2 cellular contexts compared by ENCODE assay signal in genomic region chr5:75049581-75050274, GRCh38.
TF ChIP-seq lines count a peak whose summit lies in the region.

No MANE protein-coding gene starts in this region.

TF ChIP-seq in WTC11, 78 proteins besides CTCF, POLR2A, EP300 and RAD21 (continued from another document):
- TF ChIP-seq, protein P1, sequence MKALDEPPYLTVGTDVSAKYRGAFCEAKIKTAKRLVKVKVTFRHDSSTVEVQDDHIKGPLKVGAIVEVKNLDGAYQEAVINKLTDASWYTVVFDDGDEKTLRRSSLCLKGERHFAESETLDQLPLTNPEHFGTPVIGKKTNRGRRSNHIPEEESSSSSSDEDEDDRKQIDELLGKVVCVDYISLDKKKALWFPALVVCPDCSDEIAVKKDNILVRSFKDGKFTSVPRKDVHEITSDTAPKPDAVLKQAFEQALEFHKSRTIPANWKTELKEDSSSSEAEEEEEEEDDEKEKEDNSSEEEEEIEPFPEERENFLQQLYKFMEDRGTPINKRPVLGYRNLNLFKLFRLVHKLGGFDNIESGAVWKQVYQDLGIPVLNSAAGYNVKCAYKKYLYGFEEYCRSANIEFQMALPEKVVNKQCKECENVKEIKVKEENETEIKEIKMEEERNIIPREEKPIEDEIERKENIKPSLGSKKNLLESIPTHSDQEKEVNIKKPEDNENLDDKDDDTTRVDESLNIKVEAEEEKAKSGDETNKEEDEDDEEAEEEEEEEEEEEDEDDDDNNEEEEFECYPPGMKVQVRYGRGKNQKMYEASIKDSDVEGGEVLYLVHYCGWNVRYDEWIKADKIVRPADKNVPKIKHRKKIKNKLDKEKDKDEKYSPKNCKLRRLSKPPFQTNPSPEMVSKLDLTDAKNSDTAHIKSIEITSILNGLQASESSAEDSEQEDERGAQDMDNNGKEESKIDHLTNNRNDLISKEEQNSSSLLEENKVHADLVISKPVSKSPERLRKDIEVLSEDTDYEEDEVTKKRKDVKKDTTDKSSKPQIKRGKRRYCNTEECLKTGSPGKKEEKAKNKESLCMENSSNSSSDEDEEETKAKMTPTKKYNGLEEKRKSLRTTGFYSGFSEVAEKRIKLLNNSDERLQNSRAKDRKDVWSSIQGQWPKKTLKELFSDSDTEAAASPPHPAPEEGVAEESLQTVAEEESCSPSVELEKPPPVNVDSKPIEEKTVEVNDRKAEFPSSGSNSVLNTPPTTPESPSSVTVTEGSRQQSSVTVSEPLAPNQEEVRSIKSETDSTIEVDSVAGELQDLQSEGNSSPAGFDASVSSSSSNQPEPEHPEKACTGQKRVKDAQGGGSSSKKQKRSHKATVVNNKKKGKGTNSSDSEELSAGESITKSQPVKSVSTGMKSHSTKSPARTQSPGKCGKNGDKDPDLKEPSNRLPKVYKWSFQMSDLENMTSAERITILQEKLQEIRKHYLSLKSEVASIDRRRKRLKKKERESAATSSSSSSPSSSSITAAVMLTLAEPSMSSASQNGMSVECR (CRISPR knock-in tag; IDR thresholded peaks at IDR 0.05; ENCODE audit: borderline replicate concordance), result 0 out of 2 replicates have a peak, but pooled peaks have one; percentile 37
- no peak for TF ChIP-seq ZNF317 (CRISPR knock-in tag; IDR thresholded peaks at IDR 0.05; ENCODE audit: borderline replicate concordance, low read depth)
- TF ChIP-seq GTF2I (CRISPR knock-in tag; conservative IDR thresholded peaks at IDR 0.05), result peak; percentile 76
- no peak for TF ChIP-seq TCF7 (CRISPR knock-in tag; IDR thresholded peaks at IDR 0.05; ENCODE audit: low read depth)
- TF ChIP-seq MAX (CRISPR knock-in tag; IDR thresholded peaks at IDR 0.05), result 0 out of 2 replicates have a peak, but pooled peaks have one; percentile 26

TF ChIP-seq in HepG2, 621 proteins besides CTCF, POLR2A, EP300 and RAD21 (continued from another document and continues in another):
- peak; percentile 49 for TF ChIP-seq ARID5B (CRISPR knock-in tag; IDR thresholded peaks at IDR 0.05)
- peak; percentile 79; the same call in 1 of the 2 replicates for TF ChIP-seq KDM1A (CRISPR knock-in tag; IDR thresholded peaks at IDR 0.05)
- peak in 1 of 2 experiments; percentile 41; a peak in 1 of 4 replicates for TF ChIP-seq KLF16 (CRISPR knock-in tag; IDR thresholded peaks at IDR 0.05)
- TF ChIP-seq ZNF629 (CRISPR knock-in tag; conservative IDR thresholded peaks at IDR 0.05), result peak; percentile 89
- 0 out of 2 replicates have a peak, but pooled peaks have one; percentile 22 for TF ChIP-seq ZNF350 (CRISPR knock-in tag; IDR thresholded peaks at IDR 0.05; ENCODE audit: borderline replicate concordance, low read depth)
- no peak for TF ChIP-seq ZGPAT (CRISPR knock-in tag; IDR thresholded peaks at IDR 0.05)
- peak; percentile 37; the same call in 1 of the 2 replicates for TF ChIP-seq ELF1 (CRISPR knock-in tag; IDR thresholded peaks at IDR 0.05)
- TF ChIP-seq DPF2 (CRISPR knock-in tag; IDR thresholded peaks at IDR 0.05; ENCODE audit: borderline replicate concordance, low read depth), result no peak
- TF ChIP-seq RXRB (CRISPR knock-in tag; IDR thresholded peaks at IDR 0.05; ENCODE audit: borderline replicate concordance), result 0 out of 2 replicates have a peak, but pooled peaks have one; percentile 30
- 0 out of 2 replicates have a peak, but pooled peaks have one; percentile 50 for TF ChIP-seq IKZF5 (CRISPR knock-in tag; IDR thresholded peaks at IDR 0.05)
- TF ChIP-seq FOXA3 (CRISPR knock-in tag; IDR thresholded peaks at IDR 0.05), result peak; percentile 46; the same call in 1 of the 2 replicates
- TF ChIP-seq HMGXB4 (CRISPR knock-in tag; IDR thresholded peaks at IDR 0.05; ENCODE audit: borderline replicate concordance in 1 of 2, low read depth in 1 of 2), result peak in 1 of 2 experiments; percentile 68; a peak in 1 of 4 replicates
- TF ChIP-seq FOXA1 (IDR thresholded peaks at IDR 0.05), result no peak
- peak; percentile 43; the same call in 1 of the 2 replicates for TF ChIP-seq FOXA1 (CRISPR knock-in tag; IDR thresholded peaks at IDR 0.05)
- peak; percentile 41; the same call in 1 of the 2 replicates for TF ChIP-seq ETV6 (CRISPR knock-in tag; conservative IDR thresholded peaks at IDR 0.05)
- TF ChIP-seq KDM2A (CRISPR knock-in tag; IDR thresholded peaks at IDR 0.05; ENCODE audit: borderline replicate concordance, low read depth), result peak; percentile 62
- TF ChIP-seq GATAD2A (CRISPR knock-in tag; IDR thresholded peaks at IDR 0.05), result peak; percentile 46; the same call in 1 of the 2 replicates
- peak; percentile 51; the same call in 1 of the 2 replicates for TF ChIP-seq CEBPB (IDR thresholded peaks at IDR 0.05; ENCODE audit: borderline replicate concordance, low read depth, low read length)
- peak; percentile 82 for TF ChIP-seq ZNF7 (CRISPR knock-in tag; IDR thresholded peaks at IDR 0.05)
- TF ChIP-seq ZNF556 (CRISPR knock-in tag; IDR thresholded peaks at IDR 0.05; ENCODE audit: borderline replicate concordance), result no peak
- peak; percentile 45; the same call in 1 of the 2 replicates for TF ChIP-seq ATM (IDR thresholded peaks at IDR 0.05; ENCODE audit: borderline replicate concordance)
- peak; percentile 47; the same call in 1 of the 2 replicates for TF ChIP-seq ZFX (CRISPR knock-in tag; IDR thresholded peaks at IDR 0.05; ENCODE audit: low read depth)
- no peak; the same call in 1 of the 2 replicates for TF ChIP-seq HNF4A (CRISPR knock-in tag; IDR thresholded peaks at IDR 0.05)
- no peak for TF ChIP-seq SP5 (CRISPR knock-in tag; IDR thresholded peaks at IDR 0.05; ENCODE audit: borderline replicate concordance, low read depth)
- TF ChIP-seq, protein P2, sequence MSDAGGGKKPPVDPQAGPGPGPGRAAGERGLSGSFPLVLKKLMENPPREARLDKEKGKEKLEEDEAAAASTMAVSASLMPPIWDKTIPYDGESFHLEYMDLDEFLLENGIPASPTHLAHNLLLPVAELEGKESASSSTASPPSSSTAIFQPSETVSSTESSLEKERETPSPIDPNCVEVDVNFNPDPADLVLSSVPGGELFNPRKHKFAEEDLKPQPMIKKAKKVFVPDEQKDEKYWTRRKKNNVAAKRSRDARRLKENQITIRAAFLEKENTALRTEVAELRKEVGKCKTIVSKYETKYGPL (CRISPR knock-in tag; IDR thresholded peaks at IDR 0.05), result peak; percentile 95; the same call in 1 of the 2 replicates
- 0 out of 2 replicates have a peak, but pooled peaks have one; percentile 21 for TF ChIP-seq IRF2 (CRISPR knock-in tag; IDR thresholded peaks at IDR 0.05)
- no peak for TF ChIP-seq MXI1 (IDR thresholded peaks at IDR 0.05; ENCODE audit: borderline replicate concordance, low read depth, low read length)
- TF ChIP-seq STAG1 (CRISPR knock-in tag; IDR thresholded peaks at IDR 0.05), result peak; percentile 78
- TF ChIP-seq FOXO1 (CRISPR knock-in tag; IDR thresholded peaks at IDR 0.05), result peak; percentile 37; the same call in 1 of the 2 replicates
- 0 out of 2 replicates have a peak, but pooled peaks have one; percentile 33 for TF ChIP-seq SAP130 (CRISPR knock-in tag; IDR thresholded peaks at IDR 0.05; ENCODE audit: low read depth)
- TF ChIP-seq TOPORS (CRISPR knock-in tag; IDR thresholded peaks at IDR 0.05), result no peak
- no peak for TF ChIP-seq SALL2 (CRISPR knock-in tag; IDR thresholded peaks at IDR 0.05)
- 0 out of 2 replicates have a peak, but pooled peaks have one; percentile 74 for TF ChIP-seq STAT5B (CRISPR knock-in tag; IDR thresholded peaks at IDR 0.05)
- TF ChIP-seq BCL6 (CRISPR knock-in tag; IDR thresholded peaks at IDR 0.05), result peak; percentile 55; the same call in 1 of the 2 replicates
- TF ChIP-seq GATAD1 (CRISPR knock-in tag; IDR thresholded peaks at IDR 0.05), result 0 out of 2 replicates have a peak, but pooled peaks have one; percentile 24
- peak; percentile 36; the same call in 1 of the 2 replicates for TF ChIP-seq SALL1 (CRISPR knock-in tag; IDR thresholded peaks at IDR 0.05)
- TF ChIP-seq UBTF (CRISPR knock-in tag; IDR thresholded peaks at IDR 0.05), result 0 out of 2 replicates have a peak, but pooled peaks have one; percentile 16
- TF ChIP-seq RARA (CRISPR knock-in tag; IDR thresholded peaks at IDR 0.05), result peak; percentile 36; the same call in 1 of the 2 replicates
- TF ChIP-seq ZNF558 (CRISPR knock-in tag; IDR thresholded peaks at IDR 0.05; ENCODE audit: borderline replicate concordance), result no peak
- 0 out of 2 replicates have a peak, but pooled peaks have one; percentile 51 for TF ChIP-seq MIER2 (CRISPR knock-in tag; IDR thresholded peaks at IDR 0.05)
- peak; percentile 51 for TF ChIP-seq FOSL2 (CRISPR knock-in tag; IDR thresholded peaks at IDR 0.05)
- TF ChIP-seq ZBTB25 (CRISPR knock-in tag; IDR thresholded peaks at IDR 0.05), result 0 out of 2 replicates have a peak, but pooled peaks have one; percentile 63
- 0 out of 2 replicates have a peak, but pooled peaks have one; percentile 25 for TF ChIP-seq ZNF614 (CRISPR knock-in tag; IDR thresholded peaks at IDR 0.05; ENCODE audit: borderline replicate concordance)
